In the genomic region with DNA sequence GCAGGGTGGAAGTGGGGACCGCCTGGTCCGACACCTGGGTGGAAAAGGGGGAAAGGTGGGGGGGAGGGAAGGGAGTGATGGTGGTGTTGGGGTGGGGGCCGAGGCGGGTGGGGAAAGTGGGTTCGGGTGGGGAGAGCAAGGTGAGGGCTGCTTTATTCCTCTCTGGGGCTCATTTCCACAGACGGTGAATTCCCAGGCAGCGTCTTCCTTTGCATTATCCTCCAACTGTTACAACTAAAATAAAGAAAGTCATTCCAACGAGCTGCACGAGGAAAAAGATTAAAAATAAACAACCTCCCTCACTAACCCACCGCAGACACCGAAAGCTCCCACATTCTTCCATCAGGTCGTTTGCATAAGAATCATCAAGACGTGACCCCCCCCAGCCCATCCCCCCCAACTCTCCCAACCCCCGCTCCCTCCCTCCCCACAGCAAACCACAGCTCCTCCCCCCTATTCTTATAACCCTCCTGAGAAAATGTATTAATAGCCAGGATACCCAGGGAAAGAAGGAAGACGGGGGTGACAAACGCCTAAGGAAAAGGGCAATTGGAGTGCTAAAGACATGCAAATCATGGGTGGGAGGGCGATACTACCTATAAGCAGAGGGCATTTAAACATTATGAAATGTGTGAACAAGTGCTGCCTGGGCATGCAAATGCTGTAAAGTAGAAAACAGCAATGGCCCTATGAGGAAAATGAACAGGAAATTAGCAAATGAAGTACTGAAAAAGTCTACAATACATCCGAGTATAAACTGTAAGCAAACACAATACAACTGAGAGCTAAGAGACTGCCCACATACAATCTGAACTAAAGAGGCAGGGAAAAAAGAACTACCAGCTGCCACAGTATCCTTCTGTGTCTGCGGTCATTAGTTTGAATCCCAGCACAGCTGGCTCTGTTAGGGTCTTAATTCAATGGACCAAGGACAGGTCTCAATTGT, we compare ENCODE assay signal across 9 cellular contexts. TPM values are rescaled to one million over a fixed set of nuclear protein-coding genes. Genes with fewer than 3 reads are reported as not detected.
DNase-seq lines count a peak whose midpoint lies in the region; ATAC-seq, FAIRE-seq and TF ChIP-seq lines count a peak whose summit lies in the region.
"Had no signal": no experiment of that assay in that cellular context is flagged by ENCODE, and none has a peak within 500 bp of the region (broad histone marks: within the 10 kb centered on the region; RNA-seq: fewer than 3 reads in every experiment).

No MANE protein-coding gene starts in this region.

- intact Hi-C loops in IMR-90 (cut with micrococcal nuclease): no loop called here

- CTCF ChIA-PET in IMR-90 (lab: Yijun Ruan, JAX): no interaction called here
- CTCF ChIA-PET in activated CD8-positive, alpha-beta T cell treated with anti-CD3 and anti-CD28 coated beads, Interleukin-2, amount 10 ng/mL, durations not matched to agents 7 days and 5 days (lab: Charles Lee): no interaction called here

- TF ChIP-seq CTCF in IMR-90 (conservative IDR thresholded peaks at IDR 0.05; ENCODE audit: low read depth, low read length): no peak

- no peak overlapping the region for H2BK5ac ChIP-seq in IMR-90 (ENCODE audit: low read depth, low read length, poor library complexity, severe bottlenecking)

- in situ Hi-C loops in IMR-90 (cut with MboI; ENCODE audit: low sequenced_read_pairs): no loop called here

- H3K9me3 ChIP-seq in IMR-90 (ENCODE audit: control insufficient read depth, insufficient read depth, low read length) (no peaks in the 10 kb centered on the region), iPS-18a (ENCODE audit: control insufficient read depth, low read depth, low read length) (no peaks in the 10 kb centered on the region), small intestine (ENCODE audit: control insufficient read depth, low read depth) (no peaks in the 10 kb centered on the region)

- no peak overlapping the region for H2BK120ac ChIP-seq in IMR-90 (ENCODE audit: low read depth, low read length)

- H4K91ac ChIP-seq in IMR-90 (ENCODE audit: insufficient read depth, low read depth, low read length): no peak overlapping the region

- H3K27ac Mint-ChIP-seq in activated CD8-positive, alpha-beta T cell treated with anti-CD3 and anti-CD28 coated beads, Interleukin-2, amount 10 ng/mL, durations not matched to agents 7 days and 5 days: no peak overlapping the region

- H3K23ac ChIP-seq in IMR-90 (ENCODE audit: low read depth, low read length): no peak overlapping the region

- H3K4me1 ChIP-seq in IMR-90 (ENCODE audit: control insufficient read depth, insufficient read depth, low read length) (no peaks in the 10 kb centered on the region), iPS-18a (ENCODE audit: control insufficient read depth, low read depth, low read length) (peaks cover 36% of the 10 kb centered on the region), small intestine (ENCODE audit: control insufficient read depth in 2 of 2, insufficient read depth in 1 of 2, low read depth in 1 of 2, low read length in 1 of 2) (no peaks in the 10 kb centered on the region)

- POLR2A ChIA-PET in IMR-90 (lab: Charles Lee; ENCODE audit: unreplicated experiment): no interaction called here
- POLR2A ChIA-PET in activated CD8-positive, alpha-beta T cell treated with anti-CD3 and anti-CD28 coated beads, Interleukin-2, amount 10 ng/mL, durations not matched to agents 7 days and 5 days (lab: Charles Lee): no interaction called here

- H2BK20ac ChIP-seq in IMR-90 (ENCODE audit: low read depth, low read length): no peak overlapping the region

- no peak overlapping the region for H2BK15ac ChIP-seq in IMR-90 (ENCODE audit: low read depth, low read length)

- peaks cover 29% of the 10 kb centered on the region for H3K4me1 Mint-ChIP-seq in activated CD8-positive, alpha-beta T cell treated with anti-CD3 and anti-CD28 coated beads, Interleukin-2, amount 10 ng/mL, durations not matched to agents 7 days and 5 days (ENCODE audit: low read depth)

- H4K5ac ChIP-seq in IMR-90 (ENCODE audit: low read depth, low read length): no peak overlapping the region

- no peak overlapping the region for H3K27ac ChIP-seq in IMR-90 (ENCODE audit: insufficient read depth, low read length)
- no peak overlapping the region for H3K27ac ChIP-seq in iPS-18a (ENCODE audit: low read length)
- peak overlapping the region; percentile 63 to 95 for H3K27ac ChIP-seq in small intestine (ENCODE audit: low read depth in 1 of 2, low read length in 1 of 2)
- H3K27ac ChIP-seq: BLaER1 treated with 17β-estradiol and CSF1 and Interleukin-3, amounts not matched to agents 10 nM and 100 nM had no signal

- ATAC-seq in GM21515 (IDR thresholded peaks at IDR 0.05; ENCODE audit: unreplicated experiment): peak; percentile 33
- ATAC-seq in IMR-90 (ENCODE audit: low read depth): no peak
- ATAC-seq in activated CD8-positive, alpha-beta T cell treated with anti-CD3 and anti-CD28 coated beads, Interleukin-2, amount 10 ng/mL, durations not matched to agents 7 days and 5 days: no peak

- H2AFZ ChIP-seq in IMR-90 (replicated peaks; ENCODE audit: low read length, poor library complexity): peak overlapping the region; percentile 89

- H3K27me3 ChIP-seq in IMR-90 (ENCODE audit: control insufficient read depth, insufficient read depth, low read length) (peaks cover 12% of the 10 kb centered on the region), iPS-18a (ENCODE audit: control insufficient read depth, insufficient read depth, low read length) (peaks cover 19% of the 10 kb centered on the region), small intestine (ENCODE audit: control insufficient read depth in 2 of 2, insufficient read depth in 2 of 2, low read length in 2 of 2) (no peaks in the 10 kb centered on the region)
- H3K27me3 ChIP-seq: BLaER1 treated with 17β-estradiol and CSF1 and Interleukin-3, amounts not matched to agents 10 nM and 100 nM had no signal

- H3K56ac ChIP-seq in IMR-90 (ENCODE audit: extremely low read depth, insufficient read depth, low read length): no peak overlapping the region

- FAIRE-seq in small intestine (lab: Jason Lieb, UNC): no peak

- H3K79me1 ChIP-seq in IMR-90 (ENCODE audit: low read depth in 1 of 2, low read length in 2 of 2): no peaks in the 10 kb centered on the region

- peak overlapping the region; percentile 71 for H3K4me3 Mint-ChIP-seq in activated CD8-positive, alpha-beta T cell treated with anti-CD3 and anti-CD28 coated beads, Interleukin-2, amount 10 ng/mL, durations not matched to agents 7 days and 5 days

- no peak for TF ChIP-seq POLR2A in IMR-90 (IDR thresholded peaks at IDR 0.05; ENCODE audit: low read depth, low read length)

- no peak for TF ChIP-seq RAD21 in IMR-90 (IDR thresholded peaks at IDR 0.05; ENCODE audit: low read length)

- H3K36me3 ChIP-seq in IMR-90 (ENCODE audit: control insufficient read depth, insufficient read depth, low read length) (no peaks in the 10 kb centered on the region), iPS-18a (ENCODE audit: control insufficient read depth, low read depth, low read length) (no peaks in the 10 kb centered on the region), small intestine (ENCODE audit: control insufficient read depth in 2 of 2, insufficient read depth in 2 of 2, low read length in 2 of 2) (no peaks in the 10 kb centered on the region)
- H3K36me3 ChIP-seq: BLaER1 treated with 17β-estradiol and CSF1 and Interleukin-3, amounts not matched to agents 10 nM and 100 nM had no signal

- peak overlapping the region; percentile 88 for H3K4me2 ChIP-seq in IMR-90 (ENCODE audit: low read depth, low read length)
- H3K4me2 ChIP-seq: BLaER1 treated with 17β-estradiol and CSF1 and Interleukin-3, amounts not matched to agents 10 nM and 100 nM had no signal

- H3K9ac ChIP-seq in IMR-90 (ENCODE audit: low read depth, low read length) (no peak overlapping the region), iPS-18a (ENCODE audit: low read length) (peak overlapping the region; percentile 70)
- H3K9ac ChIP-seq: BLaER1 treated with 17β-estradiol and CSF1 and Interleukin-3, amounts not matched to agents 10 nM and 100 nM had no signal

- dilution Hi-C loops in IMR-90 (cut with HindIII; ENCODE audit: low sequenced_read_pairs, unreplicated experiment): no loop called here

- peaks cover 66% of the 10 kb centered on the region for H3K27me3 Mint-ChIP-seq in activated CD8-positive, alpha-beta T cell treated with anti-CD3 and anti-CD28 coated beads, Interleukin-2, amount 10 ng/mL, durations not matched to agents 7 days and 5 days (ENCODE audit: low read depth)

- BruUV-seq in IMR-90 (replicated peaks; lab: Mats Ljungman, UMichigan): no TSS peak

- no peaks in the 10 kb centered on the region for H3K36me3 Mint-ChIP-seq in activated CD8-positive, alpha-beta T cell treated with anti-CD3 and anti-CD28 coated beads, Interleukin-2, amount 10 ng/mL, durations not matched to agents 7 days and 5 days (ENCODE audit: low read depth)

- no peaks in the 10 kb centered on the region for H4K20me1 ChIP-seq in IMR-90 (ENCODE audit: insufficient read depth, low read length)
- H4K20me1 ChIP-seq: BLaER1 treated with 17β-estradiol and CSF1 and Interleukin-3, amounts not matched to agents 10 nM and 100 nM had no signal

- no peak overlapping the region for H2AK5ac ChIP-seq in IMR-90 (ENCODE audit: low read depth, low read length)

- no peaks in the 10 kb centered on the region for H3K9me1 ChIP-seq in IMR-90 (ENCODE audit: insufficient read depth, low read length)

- H4K8ac ChIP-seq in IMR-90 (ENCODE audit: low read depth in 2 of 2, low read length in 2 of 2): no peak overlapping the region

- no peak overlapping the region for H2AK9ac ChIP-seq in IMR-90 (replicated peaks; ENCODE audit: low read depth, low read length, poor library complexity)

- no peaks in the 10 kb centered on the region for H3K9me3 Mint-ChIP-seq in activated CD8-positive, alpha-beta T cell treated with anti-CD3 and anti-CD28 coated beads, Interleukin-2, amount 10 ng/mL, durations not matched to agents 7 days and 5 days (ENCODE audit: insufficient read depth)

- WGBS in IMR-90 (ENCODE audit: extremely low coverage in 2 of 2, insufficient read length in 1 of 2), 2 experiments: 0% methylated on average over 4 of the region's 19 CpGs; no CpG with 5 or more reads in 1 of the 2 experiments
- WGBS in small intestine, 3 donors: 3 to 5% (median 3%) methylated on average over 19 of the region's 19 CpGs

- H3K14ac ChIP-seq in IMR-90 (replicated peaks; ENCODE audit: low read depth, low read length): no peak overlapping the region

- H3K18ac ChIP-seq in IMR-90 (ENCODE audit: low read depth, low read length): no peak overlapping the region

- no peak overlapping the region for H3K4ac ChIP-seq in IMR-90 (ENCODE audit: low read depth, low read length)

- peak overlapping the region; percentile 52 for H3K4me3 ChIP-seq in IMR-90 (ENCODE audit: insufficient read depth, low read depth, low read length)
- H3K4me3 ChIP-seq in iPS-18a (ENCODE audit: low read length): peak overlapping the region; percentile 68
- H3K4me3 ChIP-seq in small intestine (ENCODE audit: low read depth in 1 of 2, low read length in 2 of 2): peak overlapping the region; percentile 54 to 64
- H3K4me3 ChIP-seq: BLaER1 treated with 17β-estradiol and CSF1 and Interleukin-3, amounts not matched to agents 10 nM and 100 nM had no signal

- DNase-seq in NCI-H2029 treated with DMSO at 0.1 percent for 48 hours (lab: John Stamatoyannopoulos, UW): peak; percentile 44
- no peak for DNase-seq in NCI-H2029 (lab: John Stamatoyannopoulos, UW)
- no peak for DNase-seq in IMR-90
- DNase-seq in activated CD8-positive, alpha-beta T cell treated with anti-CD3 and anti-CD28 coated beads, Interleukin-2, amount 10 ng/mL, durations not matched to agents 7 days and 5 days: no peak
- DNase-seq in small intestine: no peak
- no peak for DNase-seq in DMS114 treated with DMSO at 0.1 percent for 48 hours (lab: John Stamatoyannopoulos, UW; ENCODE audit: unreplicated experiment)

RNA-seq across cellular contexts. Expression of gene CXXC4, which starts 2.6 kb away (rescaled TPM):
- under 0.01 TPM in 1 of 2 replicates, not detected in the other for total RNA-seq in IMR-90 (2012; rRNA removed)
- polyA plus RNA-seq in IMR-90 (2012; rRNA removed): not detected in 2 replicates
- not detected in 2 replicates for polyA plus RNA-seq in IMR-90 (2012; cell fraction: cytosol; rRNA removed)
- polyA plus RNA-seq in IMR-90 (2012; cell fraction: nucleus; rRNA removed; ENCODE audit: low replicate concordance): not detected in 2 replicates
- total RNA-seq in activated CD8-positive, alpha-beta T cell treated with anti-CD3 and anti-CD28 coated beads, Interleukin-2, amount 10 ng/mL, durations not matched to agents 7 days and 5 days: not detected
- polyA plus RNA-seq in small intestine: 1 to 10 TPM in 2 of 3 donors, under 1 TPM in 1; 0.54 to 1.3 (median 1.1) TPM

Comparison
In these comparisons a context has a peak if more than half of its experiments do, and no peak if none do; other contexts are left out.
1. H3K27ac ChIP-seq: peak in small intestine (2 of 2); none in IMR-90 (single experiment) and iPS-18a (single experiment).
2. Peak in every context shown above with its lines, with median percentiles within 50 percentile points of each other: H3K4me3 ChIP-seq.